In genomic region chr9:6006968-6007769, GRCh38 we compare ENCODE assay signal across 8 cellular contexts. TPM values are rescaled to one million over a fixed set of nuclear protein-coding genes. Genes with fewer than 3 reads are reported as not detected.
DNase-seq lines count a peak whose midpoint lies in the region; TF ChIP-seq lines count a peak whose summit lies in the region.

No MANE protein-coding gene starts in this region.

- no peaks in the 10 kb centered on the region for H3K9me2 ChIP-seq in DOHH2 (replicated peaks; ENCODE audit: control insufficient read depth, low read length)

- CTCF ChIA-PET in RWPE1 (lab: Yijun Ruan, JAX), result no interaction called here

- TF ChIP-seq CTCF in DOHH2 (IDR thresholded peaks at IDR 0.05; ENCODE audit: low read depth, low read length, poor library complexity, severe bottlenecking) (no peak), RWPE1 (conservative IDR thresholded peaks at IDR 0.05; ENCODE audit: low read depth) (no peak), fibroblast of pulmonary artery (IDR thresholded peaks at IDR 0.05; ENCODE audit: low read length, missing control alignments) (no peak), nephron progenitor cell (IDR thresholded peaks at IDR 0.05) (no peak)

- H3K27me3 ChIP-seq in DOHH2 (ENCODE audit: control insufficient read depth, low read length), result no peaks in the 10 kb centered on the region

- no peaks in the 10 kb centered on the region for H3K9me3 Mint-ChIP-seq in activated T-helper 2 cell treated with anti-CD3 and anti-CD28 coated beads, Interferon-gamma antibody, Interleukin-2, Interleukin-4, amounts not matched to agents 10 μg/mL and 5 μg/mL and 100 μg/mL, durations not matched to agents 14 hours and 24 hours and 36 hours
- no peaks in the 10 kb centered on the region for H3K9me3 Mint-ChIP-seq in nephron progenitor cell

- peaks cover 15% of the 10 kb centered on the region; the same call in 1 of the 2 replicates for H3F3A ChIP-seq in DOHH2 (ENCODE audit: control insufficient read depth, insufficient read depth)

- peak overlapping the region; percentile 77 for H3K4me2 ChIP-seq in DOHH2 (ENCODE audit: low read length)

- peaks cover 27% of the 10 kb centered on the region for H3K36me3 ChIP-seq in DOHH2 (ENCODE audit: control insufficient read depth, low read length)

- peaks cover 84% of the 10 kb centered on the region for H3K79me2 ChIP-seq in DOHH2 (ENCODE audit: control insufficient read depth, low read length)

- H3K4me3 Mint-ChIP-seq in activated T-helper 2 cell treated with anti-CD3 and anti-CD28 coated beads, Interferon-gamma antibody, Interleukin-2, Interleukin-4, amounts not matched to agents 10 μg/mL and 5 μg/mL and 100 μg/mL, durations not matched to agents 14 hours and 24 hours and 36 hours (ENCODE audit: low read depth), result peak overlapping the region; percentile 89
- peak overlapping the region; percentile 98 for H3K4me3 Mint-ChIP-seq in nephron progenitor cell

- H3K27ac ChIP-seq in DOHH2 (ENCODE audit: low read depth, low read length) (peak overlapping the region; percentile 65), RWPE1 (peak overlapping the region; percentile 91)

- H4K20me1 ChIP-seq in DOHH2 (ENCODE audit: control insufficient read depth, insufficient read depth, low read depth, low read length), result peaks cover 9% of the 10 kb centered on the region

- DNase-seq in H4 (ENCODE audit: low spot score) (peak; percentile 77), Kasumi-1 (lab: John Stamatoyannopoulos, UW) (peak; percentile 68 to 73), RWPE1 (ENCODE audit: low spot score) (peak; percentile 67), fibroblast of pulmonary artery (ENCODE audit: low read depth) (peak; percentile 80), nephron progenitor cell (peak; percentile 92)
- DNase-seq in activated T-helper 2 cell treated with anti-CD3 and anti-CD28 coated beads, Interferon-gamma antibody, Interleukin-2, Interleukin-4, amounts not matched to agents 10 μg/mL and 5 μg/mL and 100 μg/mL, durations not matched to agents 14 hours and 24 hours and 36 hours (ENCODE audit: low spot score), result peak; percentile 95
- DNase-seq in stimulated activated naive CD4-positive, alpha-beta T cell treated with Interleukin-2 at 50 U/mL for 16 hours (lab: John Stamatoyannopoulos, UW), result peak; percentile 97

- peaks cover 28% of the 10 kb centered on the region for H3K4me1 ChIP-seq in DOHH2 (ENCODE audit: control insufficient read depth, low read length)

- peak overlapping the region; percentile 88 for H3K27ac Mint-ChIP-seq in activated T-helper 2 cell treated with anti-CD3 and anti-CD28 coated beads, Interferon-gamma antibody, Interleukin-2, Interleukin-4, amounts not matched to agents 10 μg/mL and 5 μg/mL and 100 μg/mL, durations not matched to agents 14 hours and 24 hours and 36 hours
- H3K27ac Mint-ChIP-seq in nephron progenitor cell, result peak overlapping the region; percentile 98

- H3K4me3 ChIP-seq in DOHH2 (ENCODE audit: low read length), result peak overlapping the region; percentile 82
- H3K4me3 ChIP-seq in fibroblast of pulmonary artery (replicated peaks; ENCODE audit: low read depth, low read length), result peak overlapping the region; percentile 75

- intact Hi-C loops in activated T-helper 2 cell treated with anti-CD3 and anti-CD28 coated beads, Interferon-gamma antibody, Interleukin-2, Interleukin-4, amounts not matched to agents 10 μg/mL and 5 μg/mL and 100 μg/mL, durations not matched to agents 14 hours and 24 hours and 36 hours (cut with micrococcal nuclease), result loop anchor here (1.0 to 10.0 kb wide), 6 partner anchors 8 to 1022 kb away; partner anchors contain the start of genes CD274, JAK2, RANBP6 and UHRF2

- H3K36me3 Mint-ChIP-seq in activated T-helper 2 cell treated with anti-CD3 and anti-CD28 coated beads, Interferon-gamma antibody, Interleukin-2, Interleukin-4, amounts not matched to agents 10 μg/mL and 5 μg/mL and 100 μg/mL, durations not matched to agents 14 hours and 24 hours and 36 hours (ENCODE audit: low read depth), result peaks cover 39% of the 10 kb centered on the region
- peaks cover 21% of the 10 kb centered on the region for H3K36me3 Mint-ChIP-seq in nephron progenitor cell (ENCODE audit: low read depth)

- H3K27me3 Mint-ChIP-seq in activated T-helper 2 cell treated with anti-CD3 and anti-CD28 coated beads, Interferon-gamma antibody, Interleukin-2, Interleukin-4, amounts not matched to agents 10 μg/mL and 5 μg/mL and 100 μg/mL, durations not matched to agents 14 hours and 24 hours and 36 hours (ENCODE audit: low read depth), result no peaks in the 10 kb centered on the region
- no peaks in the 10 kb centered on the region for H3K27me3 Mint-ChIP-seq in nephron progenitor cell (ENCODE audit: low read depth, poor library complexity)

- H3K9me3 ChIP-seq in DOHH2 (ENCODE audit: control insufficient read depth, insufficient read depth, low read length), result no peaks in the 10 kb centered on the region

- H3K4me1 Mint-ChIP-seq in activated T-helper 2 cell treated with anti-CD3 and anti-CD28 coated beads, Interferon-gamma antibody, Interleukin-2, Interleukin-4, amounts not matched to agents 10 μg/mL and 5 μg/mL and 100 μg/mL, durations not matched to agents 14 hours and 24 hours and 36 hours (ENCODE audit: low read depth), result peaks cover 44% of the 10 kb centered on the region
- peaks cover 52% of the 10 kb centered on the region for H3K4me1 Mint-ChIP-seq in nephron progenitor cell

- POLR2A ChIA-PET in RWPE1 (lab: Yijun Ruan, JAX; ENCODE audit: low non-redundant PET), result no interaction called here

RNA-seq across cellular contexts. Expression of gene RANBP6, which starts 8.3 kb away (rescaled TPM):
- total RNA-seq in H4 (2014; rRNA removed; shearing (Covaris generic)), result 12.9 and 17.4 TPM in 2 replicates
- 20.1 and 21.1 TPM in 2 replicates for total RNA-seq in activated T-helper 2 cell treated with anti-CD3 and anti-CD28 coated beads, Interferon-gamma antibody, Interleukin-2, Interleukin-4, amounts not matched to agents 10 μg/mL and 5 μg/mL and 100 μg/mL, durations not matched to agents 14 hours and 24 hours and 36 hours

Comparison
In these comparisons a context has a peak if more than half of its experiments do, and no peak if none do; other contexts are left out.
1. Peak in every context shown above with its lines: DNase-seq, H3K4me3 ChIP-seq and H3K27ac ChIP-seq.